8 cellular contexts compared by ENCODE assay signal in genomic region chr7:90595801-90596683, GRCh38. TPM values are rescaled to one million over a fixed set of nuclear protein-coding genes. Genes with fewer than 3 reads are reported as not detected.
DNase-seq lines count a peak whose midpoint lies in the region; ATAC-seq and TF ChIP-seq lines count a peak whose summit lies in the region.

TSS of gene CDK14 (plus strand) at chr7:90596321. CDS start at chr7:90596628, 307 bp downstream.

- peaks cover 14% of the 10 kb centered on the region for H3K27me3 ChIP-seq in CD4-positive, CD25-positive, alpha-beta regulatory T cell (ENCODE audit: control insufficient read depth, insufficient read depth, low read length)
- H3K27me3 ChIP-seq in subcutaneous abdominal adipose tissue (ENCODE audit: control insufficient read depth in 5 of 5, insufficient read depth in 4 of 5, low read length in 5 of 5) = no peaks in the 10 kb centered on the region

- H3K27ac ChIP-seq in CD4-positive, CD25-positive, alpha-beta regulatory T cell (ENCODE audit: insufficient read depth, low read length, poor library complexity, severe bottlenecking) = no peak within 1 kb of the TSS
- peak within 1 kb of the TSS; percentile 68 for H3K27ac ChIP-seq in subcutaneous abdominal adipose tissue (ENCODE audit: low read depth, low read length)

- peak within 1 kb of the TSS; percentile 69 to 86 (median 72) for H3K9ac ChIP-seq in subcutaneous abdominal adipose tissue (ENCODE audit: low read length in 5 of 5)

- TF ChIP-seq POLR2A in erythroblast (IDR thresholded peaks at IDR 0.05; ENCODE audit: low read length) = no peak

- peaks cover 28% of the 10 kb centered on the region for H3K27me3 Mint-ChIP-seq in CD4-positive, CD25-positive, alpha-beta regulatory T cell
- peaks cover 46% of the 10 kb centered on the region for H3K27me3 Mint-ChIP-seq in activated CD4-positive, alpha-beta T cell treated with anti-CD3 and anti-CD28 coated beads for 36 hours

- H3K9me3 ChIP-seq in CD4-positive, CD25-positive, alpha-beta regulatory T cell (ENCODE audit: control insufficient read depth in 2 of 2, low read length in 2 of 2) = no peaks in the 10 kb centered on the region
- no peaks in the 10 kb centered on the region for H3K9me3 ChIP-seq in mucosa of descending colon
- H3K9me3 ChIP-seq in subcutaneous abdominal adipose tissue (ENCODE audit: control insufficient read depth in 5 of 5, low read length in 5 of 5) = no peaks in the 10 kb centered on the region

- H3K9me3 Mint-ChIP-seq in CD4-positive, CD25-positive, alpha-beta regulatory T cell = peaks cover 0 to 2% (median 0%) of the 10 kb centered on the region in 7 donors
- no peaks in the 10 kb centered on the region for H3K9me3 Mint-ChIP-seq in activated CD4-positive, alpha-beta T cell treated with anti-CD3 and anti-CD28 coated beads for 36 hours (ENCODE audit: low read depth)

- peak; percentile 40 to 43 for ATAC-seq in CD4-positive, CD25-positive, alpha-beta regulatory T cell (ENCODE audit: low read depth in 2 of 2)
- ATAC-seq in GM18907 (IDR thresholded peaks at IDR 0.05; ENCODE audit: unreplicated experiment) (peak; percentile 57), HG03064 (IDR thresholded peaks at IDR 0.05; ENCODE audit: low read depth, unreplicated experiment) (peak; percentile 52), mucosa of descending colon (peak; percentile 92)
- peak; percentile 74 for ATAC-seq in activated CD4-positive, alpha-beta T cell treated with anti-CD3 and anti-CD28 coated beads for 36 hours

- CTCF ChIA-PET in activated CD4-positive, alpha-beta T cell treated with anti-CD3 and anti-CD28 coated beads for 36 hours (lab: Charles Lee) = interaction anchor here (0.5 to 1.0 kb wide), 3 partner anchors 23 to 193 kb away, joined by 3 to 4 read pairs (median 3); no protein-coding TSS in a partner anchor

- peaks cover 0 to 28% (median 12%) of the 10 kb centered on the region in 4 donors for H3K4me1 Mint-ChIP-seq in CD4-positive, CD25-positive, alpha-beta regulatory T cell
- H3K4me1 Mint-ChIP-seq in activated CD4-positive, alpha-beta T cell treated with anti-CD3 and anti-CD28 coated beads for 36 hours = peaks cover 20% of the 10 kb centered on the region

- H3K36me3 Mint-ChIP-seq in CD4-positive, CD25-positive, alpha-beta regulatory T cell = no peaks in the 10 kb centered on the region
- no peaks in the 10 kb centered on the region for H3K36me3 Mint-ChIP-seq in activated CD4-positive, alpha-beta T cell treated with anti-CD3 and anti-CD28 coated beads for 36 hours (ENCODE audit: low read depth)

- intact Hi-C loops in activated CD4-positive, alpha-beta T cell treated with anti-CD3 and anti-CD28 coated beads for 36 hours (cut with DNase I, micrococcal nuclease) = loop anchor here (5.0 kb wide), 2 partner anchors 249 to 666 kb away; partner anchors contain the start of genes FZD1 (in 1 of the 2) and GTPBP10 (in 1 of the 2)
- intact Hi-C loops in mucosa of descending colon (cut with DNase I, micrococcal nuclease) = no loop called here

- no peaks in the 10 kb centered on the region for H3K36me3 ChIP-seq in CD4-positive, CD25-positive, alpha-beta regulatory T cell (ENCODE audit: control insufficient read depth, insufficient read depth, low read length)
- no peaks in the 10 kb centered on the region for H3K36me3 ChIP-seq in mucosa of descending colon (ENCODE audit: low read depth)
- H3K36me3 ChIP-seq in subcutaneous abdominal adipose tissue (ENCODE audit: control insufficient read depth in 5 of 5, insufficient read depth in 5 of 5, low read length in 5 of 5) = no peaks in the 10 kb centered on the region

- peak in 2 of 3 donors; percentile 21 to 29 for DNase-seq in CD4-positive, CD25-positive, alpha-beta regulatory T cell
- DNase-seq in NCI-H226 (peak; percentile 49), erythroblast (lab: John Stamatoyannopoulos, UW) (peak; percentile 52 to 63), mucosa of descending colon (peak; percentile 82 to 87 (median 87))
- DNase-seq in activated CD4-positive, alpha-beta T cell treated with anti-CD3 and anti-CD28 coated beads for 36 hours = peak; percentile 76

- POLR2A ChIA-PET in activated CD4-positive, alpha-beta T cell treated with anti-CD3 and anti-CD28 coated beads for 36 hours (lab: Charles Lee) = no interaction called here

- H3K4me3 ChIP-seq in CD4-positive, CD25-positive, alpha-beta regulatory T cell (ENCODE audit: low read depth, low read length) = peak within 1 kb of the TSS; percentile 39
- H3K4me3 ChIP-seq in mucosa of descending colon = peak within 1 kb of the TSS; percentile 12
- H3K4me3 ChIP-seq in subcutaneous abdominal adipose tissue (ENCODE audit: low read depth in 1 of 5, low read length in 5 of 5) = peak within 1 kb of the TSS; percentile 77 to 91 (median 87)

- TF ChIP-seq CTCF in mucosa of descending colon (IDR thresholded peaks at IDR 0.05) = peak; percentile 26

- H3K4me3 Mint-ChIP-seq in CD4-positive, CD25-positive, alpha-beta regulatory T cell = peak within 1 kb of the TSS; percentile 73 to 84 (median 80)
- peak within 1 kb of the TSS; percentile 67 for H3K4me3 Mint-ChIP-seq in activated CD4-positive, alpha-beta T cell treated with anti-CD3 and anti-CD28 coated beads for 36 hours

- no peak within 1 kb of the TSS for H3K27ac Mint-ChIP-seq in CD4-positive, CD25-positive, alpha-beta regulatory T cell
- peak within 1 kb of the TSS; percentile 42 for H3K27ac Mint-ChIP-seq in activated CD4-positive, alpha-beta T cell treated with anti-CD3 and anti-CD28 coated beads for 36 hours

- no peaks in the 10 kb centered on the region for H3K4me1 ChIP-seq in CD4-positive, CD25-positive, alpha-beta regulatory T cell (ENCODE audit: control insufficient read depth, insufficient read depth, low read length, poor library complexity, severe bottlenecking)
- H3K4me1 ChIP-seq in mucosa of descending colon (ENCODE audit: low read depth) (no peaks in the 10 kb centered on the region), subcutaneous abdominal adipose tissue (ENCODE audit: control insufficient read depth in 5 of 5, insufficient read depth in 5 of 5, low read length in 5 of 5) (peaks cover 3 to 40% (median 35%) of the 10 kb centered on the region in 5 donors)

RNA-seq across cellular contexts. Expression of gene CDK14, which starts in this region (rescaled TPM):
- 4.0 TPM for total RNA-seq in CD4-positive, CD25-positive, alpha-beta regulatory T cell
- 1 to 10 TPM in 3 of 4 donors, under 1 TPM in 1; 0.58 to 3.9 (median 1.9) TPM for polyA plus RNA-seq in CD4-positive, CD25-positive, alpha-beta regulatory T cell
- total RNA-seq in activated CD4-positive, alpha-beta T cell treated with anti-CD3 and anti-CD28 coated beads for 36 hours = under 1 TPM; 0.80 to 0.84 TPM
- 10 to 100 TPM in 1 of 3 donors, 1 to 10 TPM in 2; 5.4 to 24.4 (median 5.6) TPM for total RNA-seq in mucosa of descending colon

Comparison
In these comparisons a context has a peak if more than half of its experiments do, and no peak if none do; other contexts are left out.
1. Peak in DNase-seq and ATAC-seq in activated CD4-positive, alpha-beta T cell treated with anti-CD3 and anti-CD28 coated beads for 36 hours; RNA of the gene not detected or under 1 TPM.
2. ATAC-seq: peak in every context shown above with its lines; median percentile 92 in mucosa of descending colon; 74 in activated CD4-positive, alpha-beta T cell treated with anti-CD3 and anti-CD28 coated beads for 36 hours; 57 in GM18907; 52 in HG03064; 42 in CD4-positive, CD25-positive, alpha-beta regulatory T cell.
3. DNase-seq: peak in every context shown above with its lines; median percentile 87 in mucosa of descending colon; 76 in activated CD4-positive, alpha-beta T cell treated with anti-CD3 and anti-CD28 coated beads for 36 hours; 58 in erythroblast; 49 in NCI-H226; 25 in CD4-positive, CD25-positive, alpha-beta regulatory T cell.
4. H3K4me3 ChIP-seq: peak in every context shown above with its lines; median percentile 87 in subcutaneous abdominal adipose tissue; 39 in CD4-positive, CD25-positive, alpha-beta regulatory T cell; 12 in mucosa of descending colon.
5. intact Hi-C loops: an anchor here in activated CD4-positive, alpha-beta T cell treated with anti-CD3 and anti-CD28 coated beads for 36 hours (5.0 kb wide); none called in mucosa of descending colon.